1 cellular context compared by ENCODE assay signal in genomic region chr1:246078126-246078887, GRCh38.
TF ChIP-seq lines count a peak whose summit lies in the region.

No MANE protein-coding gene starts in this region.

TF ChIP-seq in K562, 482 proteins besides CTCF, POLR2A, EP300 and RAD21 (continued from another document):
- TF ChIP-seq REST (CRISPR knock-in tag; IDR thresholded peaks at IDR 0.05; ENCODE audit: low read depth) (no peak), ZNF354B (CRISPR knock-in tag; IDR thresholded peaks at IDR 0.05) (no peak), NR2F6 (CRISPR knock-in tag; IDR thresholded peaks at IDR 0.05) (no peak), ZNF253 (CRISPR knock-in tag; conservative IDR thresholded peaks at IDR 0.05) (no peak), ZNF274 (IDR thresholded peaks at IDR 0.05; ENCODE audit: borderline replicate concordance, low read depth, low read length) (no peak), ATF3 (IDR thresholded peaks at IDR 0.05) (no peak), ATF3 (CRISPR knock-in tag; conservative IDR thresholded peaks at IDR 0.05) (no peak)
- TF ChIP-seq, protein P1, sequence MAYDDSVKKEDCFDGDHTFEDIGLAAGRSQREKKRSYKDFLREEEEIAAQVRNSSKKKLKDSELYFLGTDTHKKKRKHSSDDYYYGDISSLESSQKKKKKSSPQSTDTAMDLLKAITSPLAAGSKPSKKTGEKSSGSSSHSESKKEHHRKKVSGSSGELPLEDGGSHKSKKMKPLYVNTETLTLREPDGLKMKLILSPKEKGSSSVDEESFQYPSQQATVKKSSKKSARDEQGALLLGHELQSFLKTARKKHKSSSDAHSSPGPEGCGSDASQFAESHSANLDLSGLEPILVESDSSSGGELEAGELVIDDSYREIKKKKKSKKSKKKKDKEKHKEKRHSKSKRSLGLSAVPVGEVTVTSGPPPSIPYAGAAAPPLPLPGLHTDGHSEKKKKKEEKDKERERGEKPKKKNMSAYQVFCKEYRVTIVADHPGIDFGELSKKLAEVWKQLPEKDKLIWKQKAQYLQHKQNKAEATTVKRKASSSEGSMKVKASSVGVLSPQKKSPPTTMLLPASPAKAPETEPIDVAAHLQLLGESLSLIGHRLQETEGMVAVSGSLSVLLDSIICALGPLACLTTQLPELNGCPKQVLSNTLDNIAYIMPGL (CRISPR knock-in tag; IDR thresholded peaks at IDR 0.05), result no peak
